In genomic region chr3:117932441-117932840, GRCh38 we compare ENCODE assay signal across 31 cellular contexts.
"Had no signal": no experiment of that assay in that cellular context is flagged by ENCODE, and none has a peak within 500 bp of the region (broad histone marks: within the 10 kb centered on the region; RNA-seq: fewer than 3 reads in every experiment).

No MANE protein-coding gene starts in this region.

- H3K4me3 ChIP-seq: ovary, psoas muscle, right lobe of liver, sigmoid colon, stomach, suprapubic skin, testis, tibial artery, transverse colon, upper lobe of right lung, vagina had no signal

- H3K9me3 ChIP-seq: ovary, psoas muscle, right lobe of liver, stomach, suprapubic skin, testis, tibial artery, transverse colon, upper lobe of right lung, vagina had no signal

- H3K79me2 ChIP-seq: parathyroid adenoma had no signal

- FAIRE-seq: small intestine had no signal

- H3K27me3 ChIP-seq: ovary, right lobe of liver, sigmoid colon, stomach, suprapubic skin, testis, tibial artery, transverse colon, upper lobe of right lung, vagina had no signal

- DNase-seq: naive thymus-derived CD8-positive, alpha-beta T cell; nephron progenitor cell; occipital lobe; ovary; posterior cingulate gyrus; psoas muscle; right cardiac atrium; right lobe of liver; sigmoid colon; small intestine; stimulated activated CD4-positive, alpha-beta T cell treated with anti-CD3 and anti-CD28 coated beads, Interleukin-15, amount 100 ng/mL, for 24 hours; stimulated activated CD4-positive, alpha-beta T cell treated with anti-CD3 and anti-CD28 coated beads, Interleukin-2, amount 100 ng/mL, for 24 hours; stimulated activated CD4-positive, alpha-beta T cell treated with anti-CD3 and anti-CD28 coated beads, Interleukin-2, amount 100 ng/mL, for 48 hours; stimulated activated CD4-positive, alpha-beta T cell treated with anti-CD3 and anti-CD28 coated beads, Interleukin-4, amount 100 ng/mL, for 24 hours; stimulated activated naive B cell treated with anti-CD40 and anti-IgM and Interleukin-4, amounts not matched to agents 10 μg/mL and 1 μg/mL and 100 μg/mL, for 72 hours; stimulated activated naive CD4-positive, alpha-beta T cell treated with Interleukin-2 at 50 U/mL for 16 hours; stomach; substantia nigra; testis; tibial artery; transverse colon; upper lobe of right lung had no signal

- H3K27ac ChIP-seq: ovary, parathyroid adenoma, psoas muscle, right lobe of liver, sigmoid colon, stomach, suprapubic skin, testis, tibial artery, transverse colon, upper lobe of right lung, vagina had no signal

- H3K27ac Mint-ChIP-seq: naive thymus-derived CD8-positive, alpha-beta T cell; natural killer cell treated with Interleukin-12 subunit alpha and Interleukin-12 subunit beta and Interleukin-15 and Interleukin-18, amount 100 ng/mL, for 72 hours; progenitor cell of endocrine pancreas; stimulated activated effector memory CD8-positive, alpha-beta T cell treated with anti-CD3 and anti-CD28 coated beads, Interleukin-12 subunit alpha, Interleukin-12 subunit beta, amount 100 ng/mL, for 72 hours; stimulated activated naive B cell treated with anti-CD40 and anti-IgM and Interleukin-4, amounts not matched to agents 10 μg/mL and 1 μg/mL and 100 μg/mL, for 72 hours; stimulated activated naive CD8-positive, alpha-beta T cell treated with anti-CD3 and anti-CD28 coated beads, Interleukin-15, Interleukin-2, amounts not matched to agents 100 ng/mL and 50 ng/mL, for 24 hours; type B pancreatic cell had no signal

- H3K36me3 ChIP-seq: ovary, right lobe of liver, sigmoid colon, stomach, suprapubic skin, tibial artery, transverse colon, upper lobe of right lung, vagina had no signal

- H3K4me1 ChIP-seq: parathyroid adenoma, psoas muscle, right lobe of liver, sigmoid colon, stomach, suprapubic skin, testis, tibial artery, upper lobe of right lung, vagina had no signal

- H2AFZ ChIP-seq: parathyroid adenoma had no signal

- H3K36me3 Mint-ChIP-seq: naive thymus-derived CD8-positive, alpha-beta T cell; natural killer cell treated with Interleukin-12 subunit alpha and Interleukin-12 subunit beta and Interleukin-15 and Interleukin-18, amount 100 ng/mL, for 72 hours; stimulated activated effector memory CD8-positive, alpha-beta T cell treated with anti-CD3 and anti-CD28 coated beads, Interleukin-12 subunit alpha, Interleukin-12 subunit beta, amount 100 ng/mL, for 72 hours; stimulated activated naive B cell treated with anti-CD40 and anti-IgM and Interleukin-4, amounts not matched to agents 10 μg/mL and 1 μg/mL and 100 μg/mL, for 72 hours; type B pancreatic cell had no signal

- H3K9ac ChIP-seq: parathyroid adenoma had no signal

- H3K27me3 Mint-ChIP-seq: naive thymus-derived CD8-positive, alpha-beta T cell; natural killer cell treated with Interleukin-12 subunit alpha and Interleukin-12 subunit beta and Interleukin-15 and Interleukin-18, amount 100 ng/mL, for 72 hours; progenitor cell of endocrine pancreas; stimulated activated naive B cell treated with anti-CD40 and anti-IgM and Interleukin-4, amounts not matched to agents 10 μg/mL and 1 μg/mL and 100 μg/mL, for 72 hours; stimulated activated naive CD8-positive, alpha-beta T cell treated with anti-CD3 and anti-CD28 coated beads, Interleukin-15, Interleukin-2, amounts not matched to agents 100 ng/mL and 50 ng/mL, for 24 hours; type B pancreatic cell had no signal

- H3K4me3 Mint-ChIP-seq: naive thymus-derived CD8-positive, alpha-beta T cell; natural killer cell treated with Interleukin-12 subunit alpha and Interleukin-12 subunit beta and Interleukin-15 and Interleukin-18, amount 100 ng/mL, for 72 hours; nephron progenitor cell; neural crest cell; stimulated activated effector memory CD8-positive, alpha-beta T cell treated with anti-CD3 and anti-CD28 coated beads, Interleukin-12 subunit alpha, Interleukin-12 subunit beta, amount 100 ng/mL, for 72 hours; stimulated activated naive B cell treated with anti-CD40 and anti-IgM and Interleukin-4, amounts not matched to agents 10 μg/mL and 1 μg/mL and 100 μg/mL, for 72 hours; stimulated activated naive CD8-positive, alpha-beta T cell treated with anti-CD3 and anti-CD28 coated beads, Interleukin-15, Interleukin-2, amounts not matched to agents 100 ng/mL and 50 ng/mL, for 24 hours; type B pancreatic cell had no signal

- H3K9me3 Mint-ChIP-seq: nephron progenitor cell, neural crest cell, type B pancreatic cell had no signal

- H3K4me1 Mint-ChIP-seq: naive thymus-derived CD8-positive, alpha-beta T cell; neural crest cell; stimulated activated effector memory CD8-positive, alpha-beta T cell treated with anti-CD3 and anti-CD28 coated beads, Interleukin-12 subunit alpha, Interleukin-12 subunit beta, amount 100 ng/mL, for 72 hours; stimulated activated naive B cell treated with anti-CD40 and anti-IgM and Interleukin-4, amounts not matched to agents 10 μg/mL and 1 μg/mL and 100 μg/mL, for 72 hours had no signal

- ATAC-seq: naive thymus-derived CD8-positive, alpha-beta T cell; natural killer cell treated with Interleukin-12 subunit alpha and Interleukin-12 subunit beta and Interleukin-15 and Interleukin-18, amount 100 ng/mL, for 72 hours; psoas muscle; right cardiac atrium; right lobe of liver; stimulated activated effector memory CD8-positive, alpha-beta T cell treated with anti-CD3 and anti-CD28 coated beads, Interleukin-12 subunit alpha, Interleukin-12 subunit beta, amount 100 ng/mL, for 72 hours; upper lobe of right lung had no signal
